Comparison of ENCODE assay signal across 11 cellular contexts in genomic region chr14:73460691-73461127, GRCh38. TPM values are rescaled to one million over a fixed set of nuclear protein-coding genes. Genes with fewer than 3 reads are reported as not detected.
DNase-seq lines count a peak whose midpoint lies in the region; ATAC-seq, FAIRE-seq and TF ChIP-seq lines count a peak whose summit lies in the region.
"Had no signal": no experiment of that assay in that cellular context is flagged by ENCODE, and none has a peak within 500 bp of the region (broad histone marks: within the 10 kb centered on the region; RNA-seq: fewer than 3 reads in every experiment).

No MANE protein-coding gene starts in this region.

- POLR2A ChIA-PET in A549 (lab: Yijun Ruan, JAX) (no interaction called here), HEK293T (lab: Yijun Ruan, JAX) (interaction anchor here (0.6 kb wide), 1 partner anchor 30 kb away, joined by 3 read pairs; no protein-coding TSS in a partner anchor)

- peak overlapping the region; percentile 82 for H3K4me2 ChIP-seq in A549

- intact Hi-C loops in psoas muscle (cut with DNase I), result no loop called here

- FAIRE-seq in A549 (lab: Jason Lieb, UNC), result no peak
- FAIRE-seq: G401.6 had no signal

- H3K27me3 ChIP-seq in psoas muscle (ENCODE audit: insufficient read depth in 3 of 3, low read length in 2 of 3), result no peaks in the 10 kb centered on the region

- no peak for DNase-seq in A549 (ENCODE audit: low read depth in 1 of 2, low spot score in 1 of 2)
- DNase-seq in HEK293T (ENCODE audit: extremely low spot score), result no peak
- DNase-seq in fibroblast of villous mesenchyme (ENCODE audit: low read depth), result peak; percentile 51
- no peak for DNase-seq in psoas muscle
- no peak for DNase-seq in medulla oblongata (ENCODE audit: extremely low spot score)
- DNase-seq: T1000 had no signal

- H3K4me3 ChIP-seq in A549 (no peak overlapping the region), fibroblast of villous mesenchyme (ENCODE audit: low read depth, low read length) (no peak overlapping the region), psoas muscle (no peak overlapping the region)

- CTCF ChIA-PET in A549 (lab: Yijun Ruan, JAX) (interaction anchor here (0.6 to 8.2 kb wide), 6 partner anchors 11 to 283 kb away, joined by 3 to 104 read pairs (median 4); no protein-coding TSS in a partner anchor), HEK293T (lab: Yijun Ruan, JAX) (interaction anchor here (0.8 to 1.2 kb wide), 2 partner anchors 165 to 171 kb away, joined by 3 read pairs; no protein-coding TSS in a partner anchor)

- TF ChIP-seq POLR2A in A549 (IDR thresholded peaks at IDR 0.05; ENCODE audit: low read length), result no peak

- no peak for TF ChIP-seq EP300 in A549 (IDR thresholded peaks at IDR 0.05)

- H3K9me3 ChIP-seq in A549 (no peaks in the 10 kb centered on the region), psoas muscle (no peaks in the 10 kb centered on the region)

- 43% methylated on average over 2 of the region's 2 CpGs for WGBS in A549 (ENCODE audit: missing lambda C conversion rate)
- 42 to 51% (median 45%) methylated on average over 2 of the region's 2 CpGs for WGBS in psoas muscle, 3 donors

- TF ChIP-seq CTCF in A549 (IDR thresholded peaks at IDR 0.05), result no peak
- TF ChIP-seq CTCF in fibroblast of villous mesenchyme (IDR thresholded peaks at IDR 0.05; ENCODE audit: insufficient read depth, low read depth, low read length), result no peak
- TF ChIP-seq CTCF in psoas muscle (IDR thresholded peaks at IDR 0.05), result no peak

- TF ChIP-seq RAD21 in A549 (conservative IDR thresholded peaks at IDR 0.05 in 1 of 2, IDR thresholded peaks at IDR 0.05 in 1 of 2), result no peak

- H3K36me3 ChIP-seq in psoas muscle (ENCODE audit: insufficient read depth in 1 of 2, low read depth in 1 of 2), result no peaks in the 10 kb centered on the region

- H3K27ac ChIP-seq in A549 (peak overlapping the region; percentile 11 to 35; a peak in 2 of 6 replicates), psoas muscle (no peak overlapping the region)

- H3K4me1 ChIP-seq in A549 (peaks cover 72% of the 10 kb centered on the region), psoas muscle (peaks cover 41% of the 10 kb centered on the region)

- ATAC-seq in A549 (no peak), SK-N-SH treated with all-trans-retinoic acid at 6 μM for 48 hours (no peak), HG03469 (IDR thresholded peaks at IDR 0.05; ENCODE audit: unreplicated experiment) (no peak), HG03039 (IDR thresholded peaks at IDR 0.05; ENCODE audit: unreplicated experiment) (no peak), psoas muscle (no peak)
- ATAC-seq: left colon had no signal

TF ChIP-seq in A549, 52 proteins besides CTCF, POLR2A, EP300 and RAD21:
- TF ChIP-seq FOSL2 (IDR thresholded peaks at IDR 0.05), result no peak
- peak; percentile 10; the same call in 1 of the 2 replicates for TF ChIP-seq FOSL2 (CRISPR knock-in tag; IDR thresholded peaks at IDR 0.05)
- no peak for TF ChIP-seq CEBPB (IDR thresholded peaks at IDR 0.05)
TF ChIP-seq in A549: peak in this region for 1.

TF ChIP-seq in HEK293T, 16 proteins besides CTCF, POLR2A, EP300 and RAD21:
- TF ChIP-seq SP1 (IDR thresholded peaks at IDR 0.05) (no peak), PKNOX1 (IDR thresholded peaks at IDR 0.05) (0 out of 2 replicates have a peak, but pooled peaks have one; percentile 23)

TF ChIP-seq in SK-N-SH treated with all-trans-retinoic acid at 6 μM for 48 hours, 23 proteins besides CTCF, POLR2A, EP300 and RAD21:
- TF ChIP-seq SNAI2 (CRISPR knock-in tag; IDR thresholded peaks at IDR 0.05) (peak; percentile 80; the same call in 1 of the 2 replicates), ZC3H10 (CRISPR knock-in tag; IDR thresholded peaks at IDR 0.05) (no peak), ZFP30 (CRISPR knock-in tag; IDR thresholded peaks at IDR 0.05) (no peak), ZFP3 (CRISPR knock-in tag; IDR thresholded peaks at IDR 0.05) (0 out of 2 replicates have a peak, but pooled peaks have one; percentile 23), CSDC2 (CRISPR knock-in tag; IDR thresholded peaks at IDR 0.05) (no peak), ZNF70 (CRISPR knock-in tag; IDR thresholded peaks at IDR 0.05) (peak; percentile 71), TSHZ2 (CRISPR knock-in tag; IDR thresholded peaks at IDR 0.05) (peak; percentile 74; the same call in 1 of the 2 replicates), TCF4 (CRISPR knock-in tag; IDR thresholded peaks at IDR 0.05; ENCODE audit: borderline replicate concordance) (no peak), ISL1 (CRISPR knock-in tag; IDR thresholded peaks at IDR 0.05) (peak; percentile 91), BACH2 (CRISPR knock-in tag; IDR thresholded peaks at IDR 0.05; ENCODE audit: borderline replicate concordance) (no peak)
TF ChIP-seq in SK-N-SH treated with all-trans-retinoic acid at 6 μM for 48 hours: peak in this region for 5.

RNA-seq across cellular contexts. Expression of gene NUMB, which starts 2.4 kb away (rescaled TPM):
- polyA plus RNA-seq in A549 (2011; rRNA removed) (134 and 151 TPM in 2 replicates), A549 (2017; fragmentation: RNase III; extraction: RNeasy Plus Mini Kit Qiagen cat#74134 plus additional on column Dnase treatment) (34.6 to 41.2 TPM (median 40.8 TPM) in 3 replicates), psoas muscle (10 to 100 TPM; 12.5 to 25.9 (median 17.3) TPM)
- 53.2 and 62.9 TPM in 2 replicates for polyA plus RNA-seq in A549 (2012; cell fraction: cytosol; rRNA removed)
- 91.2 and 105 TPM in 2 replicates for polyA plus RNA-seq in A549 (2012; cell fraction: nucleus; rRNA removed)
- 164 and 177 TPM in 2 replicates for polyA minus RNA-seq in A549 (2011; rRNA and poly(A)+ RNA removed)
- total RNA-seq in fibroblast of villous mesenchyme (35.1 and 35.4 TPM in 2 replicates), psoas muscle (10 to 100 TPM; 21.8 to 26.4 (median 25.2) TPM)

RNA-seq across cellular contexts. Expression of gene RIOX1, which starts 30.0 kb away (rescaled TPM):
- 11.4 and 11.9 TPM in 2 replicates for polyA plus RNA-seq in A549 (2011; rRNA removed)
- 16.2 and 22.3 TPM in 2 replicates for polyA plus RNA-seq in A549 (2012; cell fraction: cytosol; rRNA removed)
- polyA plus RNA-seq in A549 (2012; cell fraction: nucleus; rRNA removed), result 18.7 and 24.0 TPM in 2 replicates
- 16.5 to 17.5 TPM (median 17.1 TPM) in 3 replicates for polyA plus RNA-seq in A549 (2017; fragmentation: RNase III; extraction: RNeasy Plus Mini Kit Qiagen cat#74134 plus additional on column Dnase treatment)
- polyA minus RNA-seq in A549 (2011; rRNA and poly(A)+ RNA removed), result 20.1 and 21.5 TPM in 2 replicates
- 19.9 and 20.0 TPM in 2 replicates for total RNA-seq in fibroblast of villous mesenchyme
- total RNA-seq in psoas muscle, result 1 to 10 TPM; 3.9 to 5.7 (median 5.7) TPM
- polyA plus RNA-seq in psoas muscle, result 1 to 10 TPM; 3.5 to 4.0 (median 3.8) TPM
